9 cellular contexts compared by ENCODE assay signal in genomic region chr4:39353149-39353477, GRCh38. TPM values are rescaled to one million over a fixed set of nuclear protein-coding genes. Genes with fewer than 3 reads are reported as not detected.
DNase-seq lines count a peak whose midpoint lies in the region; ATAC-seq and TF ChIP-seq lines count a peak whose summit lies in the region.
"Not testable (repeated sequence)": the region's sequence is repeated elsewhere in the genome, so short reads cannot be mapped to it uniquely, and the experiment has no call there.
"Had no signal": no experiment of that assay in that cellular context is flagged by ENCODE, and none has a peak within 500 bp of the region (broad histone marks: within the 10 kb centered on the region; RNA-seq: fewer than 3 reads in every experiment).

No MANE protein-coding gene starts in this region.

- TF ChIP-seq CTCF in AG04449 (IDR thresholded peaks at IDR 0.05; ENCODE audit: insufficient read depth, low read length, missing control alignments); epithelial cell of proximal tubule (conservative IDR thresholded peaks at IDR 0.05; ENCODE audit: low read depth, low read length): not testable (repeated sequence)

- H3K4me3 ChIP-seq in AG04449 (ENCODE audit: low read depth, low read length): peak overlapping the region; percentile 26
- peak overlapping the region; percentile 46 for H3K4me3 ChIP-seq in epithelial cell of proximal tubule (ENCODE audit: low read depth, low read length)
- H3K4me3 ChIP-seq in mononuclear cell (ENCODE audit: low read length): peak overlapping the region; percentile 30

- not testable (repeated sequence) for H3K27me3 Mint-ChIP-seq in T-helper 17 cell; activated naive CD4-positive, alpha-beta T cell treated with anti-CD3 and anti-CD28 coated beads, Interleukin-2, amount 10 ng/mL, durations not matched to agents 7 days and 5 days

- H3K36me3 Mint-ChIP-seq in T-helper 17 cell (ENCODE audit: low read depth): not testable (repeated sequence)
- H3K36me3 Mint-ChIP-seq in activated naive CD4-positive, alpha-beta T cell treated with anti-CD3 and anti-CD28 coated beads, Interleukin-2, amount 10 ng/mL, durations not matched to agents 7 days and 5 days: peaks cover 34% of the 10 kb centered on the region

- H3K4me1 ChIP-seq in mononuclear cell (ENCODE audit: insufficient read depth, low read length): peaks cover 37% of the 10 kb centered on the region

- DNase-seq in AG04449 (ENCODE audit: low read depth, low spot score); epithelial cell of proximal tubule (ENCODE audit: low read depth): not testable (repeated sequence)
- peak in 1 of 3 donors; percentile 25 for DNase-seq in T-helper 17 cell
- peak; percentile 63 for DNase-seq in activated naive CD4-positive, alpha-beta T cell treated with anti-CD3 and anti-CD28 coated beads, Interleukin-2, amount 10 ng/mL, durations not matched to agents 7 days and 5 days
- DNase-seq in stimulated activated CD4-positive, alpha-beta T cell treated with anti-CD3 and anti-CD28 coated beads, Interleukin-4, amount 100 ng/mL, for 24 hours: peak; percentile 41

- H3K4me1 Mint-ChIP-seq in T-helper 17 cell: peaks cover 28% of the 10 kb centered on the region
- H3K4me1 Mint-ChIP-seq in activated naive CD4-positive, alpha-beta T cell treated with anti-CD3 and anti-CD28 coated beads, Interleukin-2, amount 10 ng/mL, durations not matched to agents 7 days and 5 days: peaks cover 67% of the 10 kb centered on the region

- peak; percentile 4 for ATAC-seq in GM19397 (IDR thresholded peaks at IDR 0.05; ENCODE audit: unreplicated experiment)
- ATAC-seq in HG03175 (IDR thresholded peaks at IDR 0.05; ENCODE audit: unreplicated experiment): peak; percentile 21
- ATAC-seq in T-helper 17 cell: peak; percentile 66

- CTCF ChIA-PET in AG04449 (lab: Yijun Ruan, JAX): not testable (repeated sequence)
- CTCF ChIA-PET in activated naive CD4-positive, alpha-beta T cell treated with anti-CD3 and anti-CD28 coated beads, Interleukin-2, amount 10 ng/mL, durations not matched to agents 7 days and 5 days (lab: Charles Lee): interaction anchor here (0.6 to 2.2 kb wide), 2 partner anchors 12 to 107 kb away, joined by 3 to 6 read pairs; no protein-coding TSS in a partner anchor

- peak overlapping the region; percentile 96 for H3K27ac Mint-ChIP-seq in T-helper 17 cell
- H3K27ac Mint-ChIP-seq in activated naive CD4-positive, alpha-beta T cell treated with anti-CD3 and anti-CD28 coated beads, Interleukin-2, amount 10 ng/mL, durations not matched to agents 7 days and 5 days: peak overlapping the region; percentile 99

- peak overlapping the region; percentile 88 for H3K4me3 Mint-ChIP-seq in T-helper 17 cell
- H3K4me3 Mint-ChIP-seq in activated naive CD4-positive, alpha-beta T cell treated with anti-CD3 and anti-CD28 coated beads, Interleukin-2, amount 10 ng/mL, durations not matched to agents 7 days and 5 days: peak overlapping the region; percentile 79

- not testable (repeated sequence) for H3K27me3 ChIP-seq in mononuclear cell (ENCODE audit: insufficient read depth, low read length)

- not testable (repeated sequence) for H3K9me3 Mint-ChIP-seq in activated naive CD4-positive, alpha-beta T cell treated with anti-CD3 and anti-CD28 coated beads, Interleukin-2, amount 10 ng/mL, durations not matched to agents 7 days and 5 days

- not testable (repeated sequence) for H3K9me3 ChIP-seq in T-helper 17 cell (ENCODE audit: control insufficient read depth, low read length, poor library complexity, severe bottlenecking); mononuclear cell (ENCODE audit: low read depth, low read length)

- POLR2A ChIA-PET in AG04449 (lab: Yijun Ruan, JAX): not testable (repeated sequence)

RNA-seq across cellular contexts. Expression of gene RFC1, which starts 13.0 kb away (rescaled TPM):
- total RNA-seq in T-helper 17 cell (10 to 100 TPM; 72.5 to 86.3 TPM), epithelial cell of proximal tubule (31.6 and 39.6 TPM in 2 replicates), mononuclear cell (71.2 TPM)

RNA-seq across cellular contexts. Expression of gene KLB, which starts 53.6 kb away (rescaled TPM):
- total RNA-seq in T-helper 17 cell (under 1 TPM in 1 of 2 donors, not detected in 1; 0.05 TPM), epithelial cell of proximal tubule (not detected in 2 replicates), mononuclear cell (under 0.01 TPM)
- total RNA-seq: G401 had no signal

Comparison
In these comparisons a context has a peak if more than half of its experiments do, and no peak if none do; other contexts are left out.
1. ATAC-seq: peak in every context shown above with its lines; median percentile 66 in T-helper 17 cell; 21 in HG03175; 4 in GM19397.